14 cellular contexts compared by ENCODE assay signal in the genomic region with DNA sequence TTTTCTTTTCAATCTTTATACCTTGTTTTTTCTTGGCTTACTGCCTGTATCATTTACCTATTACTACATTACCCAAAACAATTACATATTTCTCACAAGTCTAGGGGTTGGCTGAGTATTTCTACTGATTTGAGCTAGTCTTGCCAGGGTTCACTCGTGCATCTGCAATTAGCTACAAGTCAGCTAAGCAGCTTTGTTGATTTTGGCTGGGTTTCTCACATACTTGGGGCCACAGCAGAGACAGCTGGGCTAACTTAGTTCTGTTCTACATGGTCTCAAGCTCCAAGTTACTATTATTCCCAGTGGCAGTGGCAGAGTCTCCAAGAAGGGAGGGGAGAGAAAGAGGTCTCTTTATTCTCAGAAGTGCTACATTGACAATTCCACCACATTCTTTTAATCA. TPM values are rescaled to one million over a fixed set of nuclear protein-coding genes. Genes with fewer than 3 reads are reported as not detected.
DNase-seq lines count a peak whose midpoint lies in the region; ATAC-seq and TF ChIP-seq lines count a peak whose summit lies in the region.
"Had no signal": no experiment of that assay in that cellular context is flagged by ENCODE, and none has a peak within 500 bp of the region (broad histone marks: within the 10 kb centered on the region; RNA-seq: fewer than 3 reads in every experiment).

No MANE protein-coding gene starts in this region.

- in situ Hi-C loops in astrocyte of the spinal cord (cut with HindIII; ENCODE audit: low sequenced_read_pairs) = no loop called here

- peak; percentile 13 for DNase-seq in AG10803 (ENCODE audit: low read depth)
- DNase-seq in HT-29 (ENCODE audit: low spot score) = peak; percentile 21
- DNase-seq in astrocyte of the spinal cord (ENCODE audit: low read depth, low spot score) = peak; percentile 40
- DNase-seq in left lobe of liver (ENCODE audit: low spot score) = no peak
- DNase-seq in stimulated activated naive CD4-positive, alpha-beta T cell (lab: John Stamatoyannopoulos, UW) = no peak
- DNase-seq in islet precursor cell = no peak
- no peak for DNase-seq in GM10248 (ENCODE audit: extremely low spot score)
- DNase-seq: activated T-cell treated with anti-CD3 and anti-CD28 coated beads, Interleukin-2, amount 50 U/mL, for 24 hours; DMS153; psoas muscle; stimulated activated CD4-positive, alpha-beta T cell treated with anti-CD3 and anti-CD28 coated beads, Interleukin-2, amount 100 ng/mL, for 48 hours; T-helper 17 cell had no signal

- ATAC-seq in left lobe of liver = peak; percentile 27
- ATAC-seq in GM18907 (IDR thresholded peaks at IDR 0.05; ENCODE audit: unreplicated experiment) = no peak
- ATAC-seq: GM12878, psoas muscle, T-helper 17 cell had no signal

- TF ChIP-seq CTCF in AG10803 (conservative IDR thresholded peaks at IDR 0.05; ENCODE audit: low read length) (no peak), astrocyte of the spinal cord (IDR thresholded peaks at IDR 0.05; ENCODE audit: low read depth, low read length) (no peak), GM10248 (IDR thresholded peaks at IDR 0.05; ENCODE audit: control extremely low read depth, extremely low read depth, low read depth, missing control alignments) (no peak)

- H3K4me3 ChIP-seq in AG10803 (ENCODE audit: low read length) (no peak overlapping the region), astrocyte of the spinal cord (ENCODE audit: low read depth, low read length) (no peak overlapping the region)
- H3K4me3 ChIP-seq: GM12878, psoas muscle had no signal

- CTCF ChIA-PET in GM10248 (lab: Yijun Ruan, JAX) = no interaction called here

- POLR2A ChIA-PET in GM10248 (lab: Yijun Ruan, JAX) = no interaction called here

RNA-seq across cellular contexts. Expression of a gene that starts 54.7 kb away (rescaled TPM):
- total RNA-seq in HT-29 (2014; rRNA removed; shearing (Covaris generic)) = 12.8 and 15.1 TPM in 2 replicates
- total RNA-seq in left lobe of liver = 2.6 TPM
- total RNA-seq: GM12878, T-helper 17 cell had no signal

Comparison
In these comparisons a context has a peak if more than half of its experiments do, and no peak if none do; other contexts are left out.
1. DNase-seq: peak in AG10803 (single experiment), HT-29 (single experiment) and astrocyte of the spinal cord (single experiment); none in left lobe of liver (single experiment), stimulated activated naive CD4-positive, alpha-beta T cell (0 of 6), islet precursor cell (single experiment) and GM10248 (single experiment).